In the genomic region with DNA sequence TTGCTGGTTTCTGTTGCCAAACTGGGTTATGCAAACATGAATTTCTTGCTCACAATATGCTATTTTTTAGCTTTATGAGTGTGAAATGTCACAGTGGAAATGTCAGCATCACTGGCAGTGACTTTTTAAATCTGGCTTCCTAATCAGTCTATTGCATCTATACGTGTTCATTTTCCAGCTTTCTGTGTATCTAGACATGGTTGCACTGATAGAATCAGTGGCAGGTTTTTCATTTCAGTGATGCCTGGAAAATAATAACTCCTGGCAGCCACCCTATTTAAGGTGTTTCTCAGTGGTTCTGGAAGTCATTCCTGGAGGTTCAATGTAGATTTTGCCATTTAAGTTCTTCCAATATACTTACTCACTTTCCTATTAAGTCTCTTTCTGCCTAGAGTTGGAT, we compare ENCODE assay signal across 22 cellular contexts.
"Had no signal": no experiment of that assay in that cellular context is flagged by ENCODE, and none has a peak within 500 bp of the region (broad histone marks: within the 10 kb centered on the region; RNA-seq: fewer than 3 reads in every experiment).

No MANE protein-coding gene starts in this region.

- H3K4me1 ChIP-seq: esophagus muscularis mucosa, gastroesophageal sphincter, heart left ventricle, left lung, lower lobe of right lung had no signal

- H3K9me3 ChIP-seq: esophagus muscularis mucosa, gastroesophageal sphincter, heart left ventricle, left lung, lower lobe of right lung, mucosa of descending colon had no signal

- H3K4me2 ChIP-seq: hepatocyte had no signal

- H3K36me3 Mint-ChIP-seq: immature natural killer cell, mesothelial cell of epicardium had no signal

- H2AFZ ChIP-seq: hepatocyte had no signal

- H3K9me3 Mint-ChIP-seq: mesothelial cell of epicardium had no signal

- H3K36me3 ChIP-seq: esophagus muscularis mucosa, gastroesophageal sphincter, heart left ventricle, left lung, lower lobe of right lung had no signal

- H3K27ac Mint-ChIP-seq: immature natural killer cell, mesothelial cell of epicardium had no signal

- ATAC-seq: foreskin keratinocyte, gastroesophageal sphincter, heart left ventricle, left cardiac atrium, left lung, left ventricle myocardium superior, lower lobe of right lung, mucosa of descending colon had no signal

- DNase-seq: dermis blood vessel endothelial cell; dorsolateral prefrontal cortex; effector CD4-positive, alpha-beta T cell; effector memory CD4-positive, alpha-beta T cell; foreskin keratinocyte; heart left ventricle; hypothalamus; immature natural killer cell; islet precursor cell; kidney; kidney glomerular epithelial cell; left cardiac atrium; left ventricle myocardium superior; lower lobe of right lung; mesenchymal stem cell; mucosa of descending colon had no signal

- H3K4me3 ChIP-seq: coronary artery, dorsolateral prefrontal cortex, esophagus muscularis mucosa, gastroesophageal sphincter, heart left ventricle, hepatocyte, left lung, lower lobe of right lung, mucosa of descending colon had no signal

- H3K27me3 ChIP-seq: dorsolateral prefrontal cortex, esophagus muscularis mucosa, foreskin keratinocyte, gastroesophageal sphincter, heart left ventricle, hepatocyte, left lung had no signal

- H3K79me2 ChIP-seq: hepatocyte had no signal

- H3K27ac ChIP-seq: coronary artery, dorsolateral prefrontal cortex, esophagus muscularis mucosa, foreskin keratinocyte, gastroesophageal sphincter, heart left ventricle, hepatocyte, left lung, lower lobe of right lung had no signal

- H3K4me1 Mint-ChIP-seq: immature natural killer cell had no signal

- H3K4me3 Mint-ChIP-seq: immature natural killer cell, mesothelial cell of epicardium had no signal
